ENCODE assay signal across 1 cellular context in the genomic region with DNA sequence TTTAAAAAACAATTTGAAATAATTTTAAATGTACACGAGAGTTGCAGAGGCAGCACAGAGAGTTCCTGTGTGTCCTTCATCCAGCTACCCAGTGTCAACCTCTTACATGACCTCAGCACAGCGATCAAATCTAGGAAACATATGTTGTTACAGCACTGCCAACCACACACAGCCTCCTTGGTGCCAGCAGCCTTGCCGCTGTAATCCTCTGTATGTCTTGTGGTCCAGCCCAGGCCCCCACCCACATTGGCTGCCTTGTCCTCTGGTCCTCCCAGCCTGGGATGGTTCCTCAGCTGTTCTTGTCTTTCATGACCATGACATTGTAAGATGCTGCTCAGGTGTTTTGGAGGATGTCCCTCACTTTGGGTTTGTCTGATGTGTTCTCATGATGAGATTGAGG.
TF ChIP-seq lines count a peak whose summit lies in the region.

No MANE protein-coding gene starts in this region.

TF ChIP-seq in HepG2, 621 proteins besides CTCF, POLR2A, EP300 and RAD21 (continued from another document):
- TF ChIP-seq, protein P1, sequence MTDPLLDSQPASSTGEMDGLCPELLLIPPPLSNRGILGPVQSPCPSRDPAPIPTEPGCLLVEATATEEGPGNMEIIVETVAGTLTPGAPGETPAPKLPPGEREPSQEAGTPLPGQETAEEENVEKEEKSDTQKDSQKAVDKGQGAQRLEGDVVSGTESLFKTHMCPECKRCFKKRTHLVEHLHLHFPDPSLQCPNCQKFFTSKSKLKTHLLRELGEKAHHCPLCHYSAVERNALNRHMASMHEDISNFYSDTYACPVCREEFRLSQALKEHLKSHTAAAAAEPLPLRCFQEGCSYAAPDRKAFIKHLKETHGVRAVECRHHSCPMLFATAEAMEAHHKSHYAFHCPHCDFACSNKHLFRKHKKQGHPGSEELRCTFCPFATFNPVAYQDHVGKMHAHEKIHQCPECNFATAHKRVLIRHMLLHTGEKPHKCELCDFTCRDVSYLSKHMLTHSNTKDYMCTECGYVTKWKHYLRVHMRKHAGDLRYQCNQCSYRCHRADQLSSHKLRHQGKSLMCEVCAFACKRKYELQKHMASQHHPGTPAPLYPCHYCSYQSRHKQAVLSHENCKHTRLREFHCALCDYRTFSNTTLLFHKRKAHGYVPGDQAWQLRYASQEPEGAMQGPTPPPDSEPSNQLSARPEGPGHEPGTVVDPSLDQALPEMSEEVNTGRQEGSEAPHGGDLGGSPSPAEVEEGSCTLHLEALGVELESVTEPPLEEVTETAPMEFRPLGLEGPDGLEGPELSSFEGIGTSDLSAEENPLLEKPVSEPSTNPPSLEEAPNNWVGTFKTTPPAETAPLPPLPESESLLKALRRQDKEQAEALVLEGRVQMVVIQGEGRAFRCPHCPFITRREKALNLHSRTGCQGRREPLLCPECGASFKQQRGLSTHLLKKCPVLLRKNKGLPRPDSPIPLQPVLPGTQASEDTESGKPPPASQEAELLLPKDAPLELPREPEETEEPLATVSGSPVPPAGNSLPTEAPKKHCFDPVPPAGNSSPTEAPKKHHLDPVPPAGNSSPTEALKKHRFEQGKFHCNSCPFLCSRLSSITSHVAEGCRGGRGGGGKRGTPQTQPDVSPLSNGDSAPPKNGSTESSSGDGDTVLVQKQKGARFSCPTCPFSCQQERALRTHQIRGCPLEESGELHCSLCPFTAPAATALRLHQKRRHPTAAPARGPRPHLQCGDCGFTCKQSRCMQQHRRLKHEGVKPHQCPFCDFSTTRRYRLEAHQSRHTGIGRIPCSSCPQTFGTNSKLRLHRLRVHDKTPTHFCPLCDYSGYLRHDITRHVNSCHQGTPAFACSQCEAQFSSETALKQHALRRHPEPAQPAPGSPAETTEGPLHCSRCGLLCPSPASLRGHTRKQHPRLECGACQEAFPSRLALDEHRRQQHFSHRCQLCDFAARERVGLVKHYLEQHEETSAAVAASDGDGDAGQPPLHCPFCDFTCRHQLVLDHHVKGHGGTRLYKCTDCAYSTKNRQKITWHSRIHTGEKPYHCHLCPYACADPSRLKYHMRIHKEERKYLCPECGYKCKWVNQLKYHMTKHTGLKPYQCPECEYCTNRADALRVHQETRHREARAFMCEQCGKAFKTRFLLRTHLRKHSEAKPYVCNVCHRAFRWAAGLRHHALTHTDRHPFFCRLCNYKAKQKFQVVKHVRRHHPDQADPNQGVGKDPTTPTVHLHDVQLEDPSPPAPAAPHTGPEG (CRISPR knock-in tag; IDR thresholded peaks at IDR 0.05), result no peak
- TF ChIP-seq, protein P2, sequence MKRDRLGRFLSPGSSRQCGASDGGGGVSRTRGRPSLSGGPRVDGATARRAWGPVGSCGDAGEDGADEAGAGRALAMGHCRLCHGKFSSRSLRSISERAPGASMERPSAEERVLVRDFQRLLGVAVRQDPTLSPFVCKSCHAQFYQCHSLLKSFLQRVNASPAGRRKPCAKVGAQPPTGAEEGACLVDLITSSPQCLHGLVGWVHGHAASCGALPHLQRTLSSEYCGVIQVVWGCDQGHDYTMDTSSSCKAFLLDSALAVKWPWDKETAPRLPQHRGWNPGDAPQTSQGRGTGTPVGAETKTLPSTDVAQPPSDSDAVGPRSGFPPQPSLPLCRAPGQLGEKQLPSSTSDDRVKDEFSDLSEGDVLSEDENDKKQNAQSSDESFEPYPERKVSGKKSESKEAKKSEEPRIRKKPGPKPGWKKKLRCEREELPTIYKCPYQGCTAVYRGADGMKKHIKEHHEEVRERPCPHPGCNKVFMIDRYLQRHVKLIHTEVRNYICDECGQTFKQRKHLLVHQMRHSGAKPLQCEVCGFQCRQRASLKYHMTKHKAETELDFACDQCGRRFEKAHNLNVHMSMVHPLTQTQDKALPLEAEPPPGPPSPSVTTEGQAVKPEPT (CRISPR knock-in tag; IDR thresholded peaks at IDR 0.05; ENCODE audit: low read depth), result no peak
- TF ChIP-seq MAZ (IDR thresholded peaks at IDR 0.05; ENCODE audit: borderline replicate concordance, low read depth, low read length) (no peak), MAZ (CRISPR knock-in tag; IDR thresholded peaks at IDR 0.05; ENCODE audit: low read depth) (no peak), POGZ (CRISPR knock-in tag; IDR thresholded peaks at IDR 0.05) (no peak)
